1 cellular context compared by ENCODE assay signal in the genomic region with DNA sequence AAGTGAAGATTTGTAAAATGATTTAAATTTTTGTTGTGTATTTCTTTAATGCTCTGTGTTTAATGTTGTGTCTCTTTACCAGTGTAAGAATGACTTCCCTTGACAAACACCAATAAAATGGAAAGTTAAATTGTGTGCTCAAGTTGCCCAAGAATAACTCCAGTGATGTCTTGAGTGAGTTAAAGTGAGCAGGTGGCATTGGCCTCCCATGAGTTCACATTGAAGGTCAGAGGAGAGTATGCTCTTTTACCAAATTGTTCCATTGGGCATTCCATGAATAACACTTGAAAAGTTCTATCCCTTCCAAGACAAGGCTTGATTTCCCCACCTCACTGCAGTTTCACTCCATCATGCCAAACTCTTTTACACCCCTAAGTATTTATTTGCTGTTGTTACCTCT.
TF ChIP-seq lines count a peak whose summit lies in the region.

No MANE protein-coding gene starts in this region.

TF ChIP-seq in WTC11, 78 proteins besides CTCF, POLR2A, EP300 and RAD21 (continued from another document):
- TF ChIP-seq, protein P1, sequence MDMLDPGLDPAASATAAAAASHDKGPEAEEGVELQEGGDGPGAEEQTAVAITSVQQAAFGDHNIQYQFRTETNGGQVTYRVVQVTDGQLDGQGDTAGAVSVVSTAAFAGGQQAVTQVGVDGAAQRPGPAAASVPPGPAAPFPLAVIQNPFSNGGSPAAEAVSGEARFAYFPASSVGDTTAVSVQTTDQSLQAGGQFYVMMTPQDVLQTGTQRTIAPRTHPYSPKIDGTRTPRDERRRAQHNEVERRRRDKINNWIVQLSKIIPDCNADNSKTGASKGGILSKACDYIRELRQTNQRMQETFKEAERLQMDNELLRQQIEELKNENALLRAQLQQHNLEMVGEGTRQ (CRISPR knock-in tag; IDR thresholded peaks at IDR 0.05), result no peak
- TF ChIP-seq GABPB1 (CRISPR knock-in tag; IDR thresholded peaks at IDR 0.05), result no peak
- TF ChIP-seq, protein P2, sequence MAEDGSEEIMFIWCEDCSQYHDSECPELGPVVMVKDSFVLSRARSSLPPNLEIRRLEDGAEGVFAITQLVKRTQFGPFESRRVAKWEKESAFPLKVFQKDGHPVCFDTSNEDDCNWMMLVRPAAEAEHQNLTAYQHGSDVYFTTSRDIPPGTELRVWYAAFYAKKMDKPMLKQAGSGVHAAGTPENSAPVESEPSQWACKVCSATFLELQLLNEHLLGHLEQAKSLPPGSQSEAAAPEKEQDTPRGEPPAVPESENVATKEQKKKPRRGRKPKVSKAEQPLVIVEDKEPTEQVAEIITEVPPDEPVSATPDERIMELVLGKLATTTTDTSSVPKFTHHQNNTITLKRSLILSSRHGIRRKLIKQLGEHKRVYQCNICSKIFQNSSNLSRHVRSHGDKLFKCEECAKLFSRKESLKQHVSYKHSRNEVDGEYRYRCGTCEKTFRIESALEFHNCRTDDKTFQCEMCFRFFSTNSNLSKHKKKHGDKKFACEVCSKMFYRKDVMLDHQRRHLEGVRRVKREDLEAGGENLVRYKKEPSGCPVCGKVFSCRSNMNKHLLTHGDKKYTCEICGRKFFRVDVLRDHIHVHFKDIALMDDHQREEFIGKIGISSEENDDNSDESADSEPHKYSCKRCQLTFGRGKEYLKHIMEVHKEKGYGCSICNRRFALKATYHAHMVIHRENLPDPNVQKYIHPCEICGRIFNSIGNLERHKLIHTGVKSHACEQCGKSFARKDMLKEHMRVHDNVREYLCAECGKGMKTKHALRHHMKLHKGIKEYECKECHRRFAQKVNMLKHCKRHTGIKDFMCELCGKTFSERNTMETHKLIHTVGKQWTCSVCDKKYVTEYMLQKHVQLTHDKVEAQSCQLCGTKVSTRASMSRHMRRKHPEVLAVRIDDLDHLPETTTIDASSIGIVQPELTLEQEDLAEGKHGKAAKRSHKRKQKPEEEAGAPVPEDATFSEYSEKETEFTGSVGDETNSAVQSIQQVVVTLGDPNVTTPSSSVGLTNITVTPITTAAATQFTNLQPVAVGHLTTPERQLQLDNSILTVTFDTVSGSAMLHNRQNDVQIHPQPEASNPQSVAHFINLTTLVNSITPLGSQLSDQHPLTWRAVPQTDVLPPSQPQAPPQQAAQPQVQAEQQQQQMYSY (CRISPR knock-in tag; IDR thresholded peaks at IDR 0.05), result no peak
- no peak for TF ChIP-seq NFYB (CRISPR knock-in tag; conservative IDR thresholded peaks at IDR 0.05; ENCODE audit: low read depth)
- no peak for TF ChIP-seq RELA (CRISPR knock-in tag; IDR thresholded peaks at IDR 0.05; ENCODE audit: borderline replicate concordance)
- TF ChIP-seq, protein P3, sequence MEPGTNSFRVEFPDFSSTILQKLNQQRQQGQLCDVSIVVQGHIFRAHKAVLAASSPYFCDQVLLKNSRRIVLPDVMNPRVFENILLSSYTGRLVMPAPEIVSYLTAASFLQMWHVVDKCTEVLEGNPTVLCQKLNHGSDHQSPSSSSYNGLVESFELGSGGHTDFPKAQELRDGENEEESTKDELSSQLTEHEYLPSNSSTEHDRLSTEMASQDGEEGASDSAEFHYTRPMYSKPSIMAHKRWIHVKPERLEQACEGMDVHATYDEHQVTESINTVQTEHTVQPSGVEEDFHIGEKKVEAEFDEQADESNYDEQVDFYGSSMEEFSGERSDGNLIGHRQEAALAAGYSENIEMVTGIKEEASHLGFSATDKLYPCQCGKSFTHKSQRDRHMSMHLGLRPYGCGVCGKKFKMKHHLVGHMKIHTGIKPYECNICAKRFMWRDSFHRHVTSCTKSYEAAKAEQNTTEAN (CRISPR knock-in tag; IDR thresholded peaks at IDR 0.05), result no peak
- no peak for TF ChIP-seq NR1H2 (CRISPR knock-in tag; IDR thresholded peaks at IDR 0.05)
